14 cellular contexts compared by ENCODE assay signal in the genomic region with DNA sequence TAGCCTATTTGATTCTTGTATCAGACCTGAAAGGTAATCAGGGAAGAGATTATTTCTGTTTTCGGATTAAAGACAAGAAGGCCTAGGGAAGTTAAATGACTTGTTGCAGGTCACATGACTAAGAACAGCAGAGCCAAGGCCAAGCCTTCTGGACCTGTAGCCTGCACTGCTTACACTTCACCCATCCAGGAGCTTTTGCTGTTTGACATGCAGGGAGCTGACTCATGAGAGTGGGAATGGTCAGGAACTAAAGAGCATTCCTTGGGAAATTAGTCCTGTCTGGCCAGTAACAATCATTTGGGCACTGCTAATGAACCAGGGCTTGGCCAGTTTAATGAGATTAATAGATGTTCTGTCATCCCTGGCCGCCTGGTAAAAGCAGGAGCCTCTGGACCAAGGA. TPM values are rescaled to one million over a fixed set of nuclear protein-coding genes. Genes with fewer than 3 reads are reported as not detected.
DNase-seq lines count a peak whose midpoint lies in the region; ATAC-seq lines count a peak whose summit lies in the region.
"Had no signal": no experiment of that assay in that cellular context is flagged by ENCODE, and none has a peak within 500 bp of the region (broad histone marks: within the 10 kb centered on the region; RNA-seq: fewer than 3 reads in every experiment).

No MANE protein-coding gene starts in this region.

- H3K4me1 ChIP-seq in trophoblast cell (ENCODE audit: control insufficient read depth in 1 of 2, insufficient read depth in 2 of 2, low read length in 2 of 2) = peaks cover 30 to 54% of the 10 kb centered on the region in 2 experiments

- WGBS in trophoblast cell (ENCODE audit: extremely low coverage, insufficient coverage, insufficient read length) = no CpG with 5 or more reads among the region's 2 CpGs

- peaks cover 24% of the 10 kb centered on the region for H3K79me1 ChIP-seq in trophoblast cell (ENCODE audit: low read length)

- H3K4me3 ChIP-seq in trophoblast cell (ENCODE audit: low read depth, low read length) = no peak overlapping the region
- H3K4me3 ChIP-seq: Peyer's patch had no signal

- H2BK12ac ChIP-seq in trophoblast cell (ENCODE audit: low read length) = no peak overlapping the region

- no peak overlapping the region for H3K4ac ChIP-seq in trophoblast cell (ENCODE audit: low read depth, low read length)

- H3K9me3 Mint-ChIP-seq in stimulated activated naive B cell treated with anti-CD40 and anti-IgM and Interleukin-4, amounts not matched to agents 10 μg/mL and 1 μg/mL and 100 μg/mL, for 72 hours = no peaks in the 10 kb centered on the region
- H3K9me3 Mint-ChIP-seq: stimulated activated naive CD8-positive, alpha-beta T cell treated with anti-CD3 and anti-CD28 coated beads, Interleukin-15, Interleukin-2, amounts not matched to agents 100 ng/mL and 50 ng/mL, for 24 hours had no signal

- no peaks in the 10 kb centered on the region for H3K9me3 ChIP-seq in trophoblast cell (ENCODE audit: insufficient read depth, low read depth, low read length)
- H3K9me3 ChIP-seq: Peyer's patch had no signal

- no peak overlapping the region for H4K91ac ChIP-seq in trophoblast cell (ENCODE audit: low read depth, low read length)

- H2BK5ac ChIP-seq in trophoblast cell (ENCODE audit: low read depth, low read length, poor library complexity) = no peak overlapping the region

- peaks cover 8% of the 10 kb centered on the region for H3K79me2 ChIP-seq in trophoblast cell (ENCODE audit: control insufficient read depth, insufficient read depth, low read length, poor library complexity)

- no peak overlapping the region for H3K9ac ChIP-seq in trophoblast cell (ENCODE audit: low read length)

- no peak for ATAC-seq in stimulated activated naive B cell treated with anti-CD40 and anti-IgM and Interleukin-4, amounts not matched to agents 10 μg/mL and 1 μg/mL and 100 μg/mL, for 72 hours (replicated peaks)
- ATAC-seq: HCT116 had no signal

- no peak overlapping the region for H4K8ac ChIP-seq in trophoblast cell (ENCODE audit: low read depth, low read length)

- H3K27me3 Mint-ChIP-seq in stimulated activated naive B cell treated with anti-CD40 and anti-IgM and Interleukin-4, amounts not matched to agents 10 μg/mL and 1 μg/mL and 100 μg/mL, for 72 hours = no peaks in the 10 kb centered on the region
- H3K27me3 Mint-ChIP-seq: stimulated activated naive CD8-positive, alpha-beta T cell treated with anti-CD3 and anti-CD28 coated beads, Interleukin-15, Interleukin-2, amounts not matched to agents 100 ng/mL and 50 ng/mL, for 24 hours had no signal

- no peak overlapping the region for H2BK120ac ChIP-seq in trophoblast cell (ENCODE audit: insufficient read depth, low read length, poor library complexity)

- H3K27ac ChIP-seq in trophoblast cell (ENCODE audit: low read depth, low read length) = peak overlapping the region; percentile 80
- H3K27ac ChIP-seq: HL-60, Peyer's patch had no signal

- H3K14ac ChIP-seq in trophoblast cell (ENCODE audit: low read length) = no peak overlapping the region

- no peak overlapping the region for H3K4me3 Mint-ChIP-seq in stimulated activated naive B cell treated with anti-CD40 and anti-IgM and Interleukin-4, amounts not matched to agents 10 μg/mL and 1 μg/mL and 100 μg/mL, for 72 hours
- H3K4me3 Mint-ChIP-seq: stimulated activated naive CD8-positive, alpha-beta T cell treated with anti-CD3 and anti-CD28 coated beads, Interleukin-15, Interleukin-2, amounts not matched to agents 100 ng/mL and 50 ng/mL, for 24 hours had no signal

- peak; percentile 89 for DNase-seq in ELR (ENCODE audit: low read depth)
- DNase-seq in T1000 (lab: John Stamatoyannopoulos, UW) = peak; percentile 5
- peak; percentile 59 for DNase-seq in fibroblast of peridontal ligament (ENCODE audit: extremely low read depth)
- no peak for DNase-seq in trophoblast cell
- no peak for DNase-seq in SIG-M5 (lab: John Stamatoyannopoulos, UW)
- no peak for DNase-seq in NCI-H2227 (lab: John Stamatoyannopoulos, UW; ENCODE audit: unreplicated experiment)
- no peak for DNase-seq in NCI-H1417 treated with DMSO at 0.1 percent for 48 hours (lab: John Stamatoyannopoulos, UW)
- DNase-seq in stimulated activated naive B cell treated with anti-CD40 and anti-IgM and Interleukin-4, amounts not matched to agents 10 μg/mL and 1 μg/mL and 100 μg/mL, for 72 hours = no peak
- DNase-seq: activated CD4-positive, CD25-positive, alpha-beta regulatory T cell; NCI-H187; Peyer's patch had no signal

- H3K4me1 Mint-ChIP-seq in stimulated activated naive B cell treated with anti-CD40 and anti-IgM and Interleukin-4, amounts not matched to agents 10 μg/mL and 1 μg/mL and 100 μg/mL, for 72 hours = peaks cover 32 to 51% of the 10 kb centered on the region in 2 donors

- H4K12ac ChIP-seq in trophoblast cell (ENCODE audit: low read depth, low read length) = no peak overlapping the region

- H3K4me2 ChIP-seq in trophoblast cell (ENCODE audit: low read length) = no peak overlapping the region

- no peak overlapping the region for H3K18ac ChIP-seq in trophoblast cell (ENCODE audit: low read length)

- H2AK5ac ChIP-seq in trophoblast cell (ENCODE audit: low read length) = no peak overlapping the region

- no peak overlapping the region for H3K27ac Mint-ChIP-seq in stimulated activated naive B cell treated with anti-CD40 and anti-IgM and Interleukin-4, amounts not matched to agents 10 μg/mL and 1 μg/mL and 100 μg/mL, for 72 hours

- no peaks in the 10 kb centered on the region for H3K27me3 ChIP-seq in trophoblast cell (ENCODE audit: insufficient read depth, low read length)
- H3K27me3 ChIP-seq: Peyer's patch had no signal

- peaks cover 0 to 2% of the 10 kb centered on the region in 2 experiments for H3K36me3 ChIP-seq in trophoblast cell (ENCODE audit: control insufficient read depth in 1 of 2, insufficient read depth in 2 of 2, low read length in 2 of 2)
- H3K36me3 ChIP-seq: Peyer's patch had no signal

- peaks cover 6 to 9% of the 10 kb centered on the region in 2 donors for H3K36me3 Mint-ChIP-seq in stimulated activated naive B cell treated with anti-CD40 and anti-IgM and Interleukin-4, amounts not matched to agents 10 μg/mL and 1 μg/mL and 100 μg/mL, for 72 hours

- H2AFZ ChIP-seq in trophoblast cell (ENCODE audit: insufficient read depth, low read length, poor library complexity) = no peak overlapping the region

- no peak overlapping the region for H3K23ac ChIP-seq in trophoblast cell (ENCODE audit: low read length)

RNA-seq across cellular contexts. Expression of gene EIF2S2, which starts 46.8 kb away (rescaled TPM):
- polyA plus RNA-seq in trophoblast cell (2013) = 216 and 219 TPM in 2 replicates

Comparison
In these comparisons a context has a peak if more than half of its experiments do, and no peak if none do; other contexts are left out.
1. DNase-seq: peak in ELR (single experiment), T1000 (single experiment) and fibroblast of peridontal ligament (single experiment); none in trophoblast cell (0 of 2), SIG-M5 (single experiment), NCI-H2227 (single experiment), NCI-H1417 treated with DMSO at 0.1 percent for 48 hours (single experiment) and stimulated activated naive B cell treated with anti-CD40 and anti-IgM and Interleukin-4, amounts not matched to agents 10 μg/mL and 1 μg/mL and 100 μg/mL, for 72 hours (single experiment).